In genomic region chr9:123268950-123269302, GRCh38 we compare ENCODE assay signal across 8 cellular contexts. TPM values are rescaled to one million over a fixed set of nuclear protein-coding genes. Genes with fewer than 3 reads are reported as not detected.
DNase-seq lines count a peak whose midpoint lies in the region; ATAC-seq and TF ChIP-seq lines count a peak whose summit lies in the region.

No MANE protein-coding gene starts in this region.

- H3K27me3 Mint-ChIP-seq in activated T-cell treated with anti-CD3 and anti-CD28 coated beads, Interleukin-2, amount 50 U/mL, for 24 hours, result no peaks in the 10 kb centered on the region

- ATAC-seq in lung (ENCODE audit: insufficient read depth, low FRiP score) (no peak), HG03108 (IDR thresholded peaks at IDR 0.05; ENCODE audit: unreplicated experiment) (no peak), HG03045 (IDR thresholded peaks at IDR 0.05; ENCODE audit: unreplicated experiment) (no peak)

- H3K27ac Mint-ChIP-seq in activated T-cell treated with anti-CD3 and anti-CD28 coated beads, Interleukin-2, amount 50 U/mL, for 24 hours, result peak overlapping the region; percentile 71

- no peak for TF ChIP-seq EP300 in tibial nerve (IDR thresholded peaks at IDR 0.05)

- H3K27me3 ChIP-seq in lung (ENCODE audit: control insufficient read depth, insufficient read depth) (no peaks in the 10 kb centered on the region), tibial nerve (no peaks in the 10 kb centered on the region)

- H3K36me3 ChIP-seq in lung (ENCODE audit: control insufficient read depth in 2 of 2, insufficient read depth in 2 of 2, low read length in 2 of 2) (no peaks in the 10 kb centered on the region), tibial nerve (no peaks in the 10 kb centered on the region)

- no peak for TF ChIP-seq CTCF in astrocyte of the cerebellum (IDR thresholded peaks at IDR 0.05; ENCODE audit: low read depth, low read length, missing control alignments)
- TF ChIP-seq CTCF in lung (IDR thresholded peaks at IDR 0.05; ENCODE audit: control extremely low read depth, extremely low read depth), result no peak
- TF ChIP-seq CTCF in tibial nerve (IDR thresholded peaks at IDR 0.05), result no peak

- in situ Hi-C loops in astrocyte of the cerebellum (cut with HindIII; ENCODE audit: low sequenced_read_pairs), result no loop called here

- H3K9me3 Mint-ChIP-seq in activated T-cell treated with anti-CD3 and anti-CD28 coated beads, Interleukin-2, amount 50 U/mL, for 24 hours, result no peaks in the 10 kb centered on the region

- no peak for DNase-seq in activated T-cell treated with anti-CD3 and anti-CD28 coated beads, Interleukin-2, amount 50 U/mL, for 24 hours
- DNase-seq in activated T-cell treated with anti-CD3 and anti-CD28 coated beads for 4 hours (no peak), astrocyte of the cerebellum (ENCODE audit: low read depth) (no peak), lung (ENCODE audit: low spot score) (no peak), tibial nerve (ENCODE audit: low spot score in 2 of 2) (no peak), SW 1271 (lab: John Stamatoyannopoulos, UW) (no peak)

- no peaks in the 10 kb centered on the region for H3K36me3 Mint-ChIP-seq in activated T-cell treated with anti-CD3 and anti-CD28 coated beads, Interleukin-2, amount 50 U/mL, for 24 hours (ENCODE audit: low read depth)

- peak overlapping the region; percentile 56 for H3K4me3 ChIP-seq in astrocyte of the cerebellum (ENCODE audit: low read depth, low read length)
- peak overlapping the region; percentile 95 for H3K4me3 ChIP-seq in lung
- H3K4me3 ChIP-seq in tibial nerve, result peak overlapping the region; percentile 78 to 94 (median 87)

- H3K4me3 Mint-ChIP-seq in activated T-cell treated with anti-CD3 and anti-CD28 coated beads, Interleukin-2, amount 50 U/mL, for 24 hours, result peak overlapping the region; percentile 75

- peaks cover 37% of the 10 kb centered on the region for H3K4me1 Mint-ChIP-seq in activated T-cell treated with anti-CD3 and anti-CD28 coated beads, Interleukin-2, amount 50 U/mL, for 24 hours (ENCODE audit: low read depth)

- H3K9me3 ChIP-seq in lung (ENCODE audit: control insufficient read depth in 2 of 2, insufficient read depth in 1 of 2, low read length in 1 of 2), result no peaks in the 10 kb centered on the region
- no peaks in the 10 kb centered on the region for H3K9me3 ChIP-seq in tibial nerve

- WGBS in lung, 2 donors, result 1 to 3% methylated on average over 20 of the region's 20 CpGs
- WGBS in tibial nerve, 2 donors, result 3% methylated on average over 15 of the region's 20 CpGs; no CpG with 5 or more reads in 1 of the 2 donors

- H3K4me1 ChIP-seq in lung (ENCODE audit: control insufficient read depth in 2 of 2, insufficient read depth in 2 of 2, low read length in 2 of 2) (peaks cover 0 to 3% of the 10 kb centered on the region in 2 donors), tibial nerve (peaks cover 0 to 14% (median 2%) of the 10 kb centered on the region in 4 donors)

- TF ChIP-seq POLR2A in tibial nerve (IDR thresholded peaks at IDR 0.05), result no peak

- H3K27ac ChIP-seq in lung (ENCODE audit: low read depth in 1 of 2, low read length in 1 of 2), result peak overlapping the region; percentile 61 to 89
- H3K27ac ChIP-seq in tibial nerve, result peak overlapping the region in 3 of 4 donors; percentile 17 to 79 (median 73)

RNA-seq across cellular contexts. Expression of gene STRBP, which starts 0.5 kb away (rescaled TPM):
- total RNA-seq in lung (10 to 100 TPM; 22.1 to 27.2 TPM), tibial nerve (10 to 100 TPM in 1 of 4 donors, 1 to 10 TPM in 3; 3.5 to 20.4 (median 4.9) TPM)
- 10 to 100 TPM in 1 of 2 donors, 1 to 10 TPM in 1; 8.3 to 20.1 TPM for polyA plus RNA-seq in lung
